Comparison of ENCODE assay signal across 22 cellular contexts in the genomic region with DNA sequence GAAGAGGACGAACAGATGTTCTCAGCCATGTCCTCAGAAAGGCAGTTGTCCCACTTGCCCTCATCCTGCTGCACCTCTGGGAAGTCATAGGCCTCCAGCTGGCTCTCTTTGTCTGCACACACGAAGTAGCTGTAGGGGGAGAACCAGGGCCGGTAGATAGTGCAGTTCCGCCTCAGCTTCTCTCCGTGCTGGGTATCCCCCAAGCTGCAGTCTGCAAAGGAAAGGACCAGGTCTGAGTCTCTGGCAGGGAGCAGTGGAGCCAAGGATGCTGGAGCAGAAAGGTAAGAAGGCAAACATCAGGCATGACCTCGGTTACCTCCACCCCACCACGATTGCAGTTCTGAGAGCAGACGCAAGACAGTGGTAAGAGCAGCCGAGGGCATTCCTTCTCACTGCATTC. TPM values are rescaled to one million over a fixed set of nuclear protein-coding genes. Genes with fewer than 3 reads are reported as not detected.
DNase-seq lines count a peak whose midpoint lies in the region; ATAC-seq and TF ChIP-seq lines count a peak whose summit lies in the region.
"Had no signal": no experiment of that assay in that cellular context is flagged by ENCODE, and none has a peak within 500 bp of the region (broad histone marks: within the 10 kb centered on the region; RNA-seq: fewer than 3 reads in every experiment).

No MANE protein-coding gene starts in this region.

- H3K27ac ChIP-seq in PC-9 (no peak overlapping the region), endodermal cell (ENCODE audit: low read depth, low read length) (no peak overlapping the region)
- H3K27ac ChIP-seq: HL-60, SJCRH30 had no signal

- H3K9ac ChIP-seq in endodermal cell (ENCODE audit: extremely low read depth, low read length, poor library complexity, severe bottlenecking), result no peak overlapping the region

- peaks cover 12% of the 10 kb centered on the region for H3F3A ChIP-seq in PC-9 (ENCODE audit: insufficient read depth, low read depth)

- WGBS in endodermal cell (ENCODE audit: insufficient coverage in 1 of 2, insufficient read length in 1 of 2), 2 experiments, result 91 to 100% methylated on average over 6 to 9 of the region's 9 CpGs

- no peaks in the 10 kb centered on the region for H3K79me2 ChIP-seq in PC-9 (ENCODE audit: low read depth)

- intact Hi-C loops in PC-9 (cut with micrococcal nuclease; ENCODE audit: unreplicated experiment) (loop anchor here (5.0 kb wide), 1 partner anchor 237 kb away; no protein-coding TSS in a partner anchor), sciatic nerve (cut with DNase I) (no loop called here), CD14-positive monocyte (cut with micrococcal nuclease) (no loop called here)

- H2AFZ ChIP-seq in PC-9, result no peak overlapping the region

- H3K4me3 Mint-ChIP-seq in endodermal cell (no peak overlapping the region), CD14-positive monocyte (no peak overlapping the region)
- H3K4me3 Mint-ChIP-seq: CD8-positive, alpha-beta memory T cell had no signal

- H3K9me3 Mint-ChIP-seq in endodermal cell (no peaks in the 10 kb centered on the region), CD14-positive monocyte (no peaks in the 10 kb centered on the region)
- H3K9me3 Mint-ChIP-seq: CD8-positive, alpha-beta memory T cell had no signal

- H3K9me3 ChIP-seq in PC-9 (ENCODE audit: insufficient read depth, low read depth), result no peaks in the 10 kb centered on the region
- no peaks in the 10 kb centered on the region for H3K9me3 ChIP-seq in endodermal cell (ENCODE audit: control insufficient read depth, low read length)
- H3K9me3 ChIP-seq: SJCRH30 had no signal

- CTCF ChIA-PET in PC-9 (lab: Charles Lee), result no interaction called here

- H3K9me2 ChIP-seq in PC-9 (ENCODE audit: insufficient read depth), result no peaks in the 10 kb centered on the region

- ATAC-seq in sciatic nerve, result no peak
- ATAC-seq: SK-N-SH treated with all-trans-retinoic acid at 6 μM for 48 hours had no signal

- no peak for TF ChIP-seq CTCF in PC-9 (conservative IDR thresholded peaks at IDR 0.05)
- no peak for TF ChIP-seq CTCF in endodermal cell (conservative IDR thresholded peaks at IDR 0.05)
- TF ChIP-seq CTCF in CD14-positive monocyte (IDR thresholded peaks at IDR 0.05), result no peak

- H3K4me1 ChIP-seq in PC-9 (replicated peaks; ENCODE audit: insufficient read depth) (peaks cover 28% of the 10 kb centered on the region), endodermal cell (ENCODE audit: control insufficient read depth, insufficient read depth, low read length) (peaks cover 12% of the 10 kb centered on the region)

- BruUV-seq in PC-9 (replicated peaks; lab: Mats Ljungman, UMichigan), result TSS peak; percentile 63

- H4K20me1 ChIP-seq in PC-9 (ENCODE audit: insufficient read depth), result peaks cover 11% of the 10 kb centered on the region; the same call in 1 of the 2 replicates

- H3K4me2 ChIP-seq in PC-9, result peak overlapping the region; percentile 32; the same call in 1 of the 2 replicates

- POLR2A ChIA-PET in PC-9 (lab: Charles Lee; ENCODE audit: unreplicated experiment), result interaction anchor here (0.6 kb wide), 1 partner anchor 614 kb away, joined by 3 read pairs; no protein-coding TSS in a partner anchor

- H3K36me3 Mint-ChIP-seq in endodermal cell (ENCODE audit: low read depth), result no peaks in the 10 kb centered on the region
- no peaks in the 10 kb centered on the region for H3K36me3 Mint-ChIP-seq in CD14-positive monocyte
- H3K36me3 Mint-ChIP-seq: CD8-positive, alpha-beta memory T cell had no signal

- H3K36me3 ChIP-seq in PC-9 (ENCODE audit: low read depth), result peaks cover 4% of the 10 kb centered on the region; the same call in 1 of the 2 replicates
- H3K36me3 ChIP-seq in endodermal cell (ENCODE audit: control insufficient read depth, insufficient read depth, low read length), result no peaks in the 10 kb centered on the region
- H3K36me3 ChIP-seq: SJCRH30 had no signal

- H3K4me1 Mint-ChIP-seq in endodermal cell (peaks cover 30% of the 10 kb centered on the region), CD14-positive monocyte (no peaks in the 10 kb centered on the region)
- H3K4me1 Mint-ChIP-seq: CD8-positive, alpha-beta memory T cell had no signal

- H3K27me3 ChIP-seq in PC-9 (ENCODE audit: insufficient read depth, low read depth), result no peaks in the 10 kb centered on the region
- H3K27me3 ChIP-seq in endodermal cell (ENCODE audit: control insufficient read depth, insufficient read depth, low read length, poor library complexity, severe bottlenecking), result peaks cover 19% of the 10 kb centered on the region
- H3K27me3 ChIP-seq: SJCRH30 had no signal

- H3K27ac Mint-ChIP-seq in endodermal cell (peak overlapping the region; percentile 45), CD14-positive monocyte (peak overlapping the region in 1 of 7 donors; percentile 60)
- H3K27ac Mint-ChIP-seq: CD8-positive, alpha-beta memory T cell had no signal

- H3K27me3 Mint-ChIP-seq in endodermal cell (ENCODE audit: insufficient read depth) (peaks cover 37% of the 10 kb centered on the region), CD14-positive monocyte (ENCODE audit: low read depth in 3 of 3) (peaks cover 1 to 6% (median 2%) of the 10 kb centered on the region in 3 donors)
- H3K27me3 Mint-ChIP-seq: CD8-positive, alpha-beta memory T cell had no signal

- no peak overlapping the region for H3K4me3 ChIP-seq in Jurkat, Clone E6-1 (ENCODE audit: low read length)
- H3K4me3 ChIP-seq in PC-9 (no peak overlapping the region), endodermal cell (ENCODE audit: low read length) (no peak overlapping the region)
- H3K4me3 ChIP-seq: SJCRH30 had no signal

- peak; percentile 32 for DNase-seq in Jurkat, Clone E6-1 (ENCODE audit: low read depth, low spot score)
- no peak for DNase-seq in PC-9
- DNase-seq in endodermal cell, result no peak
- DNase-seq in sciatic nerve (ENCODE audit: low spot score), result peak; percentile 32
- DNase-seq in NCI-H524 (lab: John Stamatoyannopoulos, UW), result no peak
- no peak for DNase-seq in CD14-positive monocyte (ENCODE audit: low spot score)
- DNase-seq in SHP77 (lab: John Stamatoyannopoulos, UW), result no peak
- DNase-seq: C1 segment of cervical spinal cord; CD8-positive, alpha-beta memory T cell; DMS79 treated with DMSO at 0.1 percent for 48 hours; GF-D8; Kasumi-1; NCI-H2029; NCI-H446; NCI-H82 had no signal

RNA-seq across cellular contexts. Expression of gene SPATA46, which starts 2.2 kb away (rescaled TPM):
- polyA plus RNA-seq in Jurkat, Clone E6-1 (2012; ENCODE audit: insufficient read depth, insufficient read length), result not detected
- total RNA-seq in PC-9 (2021) (not detected in 2 replicates), endodermal cell (not detected), sciatic nerve (not detected)
- polyA plus RNA-seq in endodermal cell (2013, experiment 1 of 2), result not detected
- polyA plus RNA-seq in endodermal cell (2013, experiment 2 of 2), result not detected
- polyA plus RNA-seq in CD14-positive monocyte, result not detected
- total RNA-seq: A673; Calu3; CD8-positive, alpha-beta memory T cell; H4; M059J; SJCRH30 had no signal
- polyA plus RNA-seq: CD8-positive, alpha-beta memory T cell had no signal

RNA-seq across cellular contexts. Expression of gene C1orf226, which starts 7.1 kb away (rescaled TPM):
- polyA plus RNA-seq in Jurkat, Clone E6-1 (2012; ENCODE audit: insufficient read depth, insufficient read length), result 0.70 TPM
- total RNA-seq in PC-9 (2021) (10.5 and 11.3 TPM in 2 replicates), endodermal cell (1 to 10 TPM; 5.1 to 6.2 TPM), sciatic nerve (13.0 TPM)
- 7.3 TPM for polyA plus RNA-seq in endodermal cell (2013, experiment 1 of 2)
- 6.3 TPM for polyA plus RNA-seq in endodermal cell (2013, experiment 2 of 2)
- under 1 TPM in 1 of 2 donors, not detected in 1; 0.10 TPM for polyA plus RNA-seq in CD14-positive monocyte
- polyA plus RNA-seq: CD8-positive, alpha-beta memory T cell had no signal

RNA-seq across cellular contexts. Expression of gene SH2D1B, which starts 37.5 kb away (rescaled TPM):
- not detected for polyA plus RNA-seq in Jurkat, Clone E6-1 (2012; ENCODE audit: insufficient read depth, insufficient read length)
- total RNA-seq in PC-9 (2021), result not detected in 2 replicates
- total RNA-seq in endodermal cell, result not detected
- polyA plus RNA-seq in endodermal cell (2013, experiment 1 of 2), result not detected
- polyA plus RNA-seq in endodermal cell (2013, experiment 2 of 2), result not detected
- 0.53 TPM for total RNA-seq in sciatic nerve
- 1 to 10 TPM in 1 of 2 donors, under 1 TPM in 1; 0.88 to 1.7 TPM for polyA plus RNA-seq in CD14-positive monocyte
- total RNA-seq: Calu3; CD8-positive, alpha-beta memory T cell; SJCRH30 had no signal

Comparison
In these comparisons a context has a peak if more than half of its experiments do, and no peak if none do; other contexts are left out.
1. DNase-seq: peak in Jurkat, Clone E6-1 (single experiment) and sciatic nerve (single experiment); none in PC-9 (0 of 2), endodermal cell (single experiment), NCI-H524 (0 of 2), CD14-positive monocyte (single experiment) and SHP77 (0 of 2).